In the genomic region with DNA sequence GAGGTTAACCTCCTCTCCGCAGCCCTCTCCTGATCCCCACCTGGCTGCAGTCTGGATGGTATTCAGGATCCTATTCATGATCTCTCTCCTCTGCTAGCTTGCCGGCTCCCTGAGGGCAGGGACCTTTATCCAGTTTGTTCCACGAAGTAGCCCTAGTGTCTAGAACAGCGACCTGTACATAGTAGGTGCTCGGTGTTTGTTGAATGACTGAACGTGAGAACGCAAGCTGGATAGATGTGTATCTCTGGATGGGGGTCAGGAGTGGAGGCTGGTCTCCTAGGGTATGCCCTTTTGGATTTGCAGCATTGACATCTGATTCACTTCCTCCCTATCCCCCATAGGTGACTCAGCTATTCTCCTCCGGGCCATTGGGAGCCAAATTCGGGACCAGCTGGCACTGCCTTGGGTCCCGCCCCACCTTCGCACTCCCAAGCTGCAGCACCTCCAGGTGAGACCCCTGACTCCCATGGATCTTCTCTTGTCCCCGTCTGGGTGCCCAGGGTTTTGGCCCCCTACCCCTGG, we compare ENCODE assay signal across 21 cellular contexts. TPM values are rescaled to one million over a fixed set of nuclear protein-coding genes. Genes with fewer than 3 reads are reported as not detected.
A peak's percentile ranks its signal among the peaks of the same experiment; 100 is the strongest.
DNase-seq lines count a peak whose midpoint lies in the region; ATAC-seq, FAIRE-seq and TF ChIP-seq lines count a peak whose summit lies in the region.
"Had no signal": no experiment of that assay in that cellular context is flagged by ENCODE, and none has a peak within 500 bp of the region (broad histone marks: within the 10 kb centered on the region; RNA-seq: fewer than 3 reads in every experiment).

No MANE protein-coding gene starts in this region.

- TF ChIP-seq CTCF in endothelial cell (IDR thresholded peaks at IDR 0.05; ENCODE audit: unreplicated experiment), result no peak

- no peak overlapping the region for H3K4me3 Mint-ChIP-seq in stimulated activated naive CD8-positive, alpha-beta T cell treated with anti-CD3 and anti-CD28 coated beads, Interleukin-15, Interleukin-2, amounts not matched to agents 100 ng/mL and 50 ng/mL, for 24 hours
- H3K4me3 Mint-ChIP-seq in endothelial cell (ENCODE audit: unreplicated experiment), result no peak overlapping the region
- H3K4me3 Mint-ChIP-seq in stimulated activated naive CD8-positive, alpha-beta T cell treated with anti-CD3 and anti-CD28 coated beads, Interleukin-15, amount 100 ng/mL, for 72 hours, result no peak overlapping the region
- H3K4me3 Mint-ChIP-seq: CD14-positive monocyte had no signal

- no peaks in the 10 kb centered on the region for H3K27me3 Mint-ChIP-seq in stimulated activated naive CD8-positive, alpha-beta T cell treated with anti-CD3 and anti-CD28 coated beads, Interleukin-15, Interleukin-2, amounts not matched to agents 100 ng/mL and 50 ng/mL, for 24 hours
- no peaks in the 10 kb centered on the region for H3K27me3 Mint-ChIP-seq in endothelial cell (ENCODE audit: unreplicated experiment)
- no peaks in the 10 kb centered on the region for H3K27me3 Mint-ChIP-seq in stimulated activated naive CD8-positive, alpha-beta T cell treated with anti-CD3 and anti-CD28 coated beads, Interleukin-15, amount 100 ng/mL, for 72 hours

- no peak for DNase-seq in stimulated activated naive CD8-positive, alpha-beta T cell treated with anti-CD3 and anti-CD28 coated beads, Interleukin-15, Interleukin-2, amounts not matched to agents 100 U/mL and 50 U/mL, for 24 hours
- DNase-seq in RKO (ENCODE audit: low spot score), result peak; percentile 27
- DNase-seq in endothelial cell (ENCODE audit: low spot score), result no peak
- no peak for DNase-seq in stimulated activated naive CD8-positive, alpha-beta T cell treated with anti-CD3 and anti-CD28 coated beads, Interleukin-15, amount 100 ng/mL, for 72 hours
- no peak for DNase-seq in urothelium cell line (ENCODE audit: low spot score)
- DNase-seq: COR-L47; MV-4-11; NCI-H146; NCI-H2227 treated with DMSO at 0.1 percent for 48 hours; NCI-H526 treated with DMSO at 0.1 percent for 48 hours; NK-92 treated with Interleukin-12 subunit alpha and Interleukin-12 subunit beta, amount 100 ng/mL, for 24 hours; OCI-M1 had no signal

- no peaks in the 10 kb centered on the region for H3K36me3 Mint-ChIP-seq in stimulated activated naive CD8-positive, alpha-beta T cell treated with anti-CD3 and anti-CD28 coated beads, Interleukin-15, Interleukin-2, amounts not matched to agents 100 ng/mL and 50 ng/mL, for 24 hours (ENCODE audit: low read depth)
- peaks cover 8% of the 10 kb centered on the region for H3K36me3 Mint-ChIP-seq in endothelial cell (ENCODE audit: low read depth, unreplicated experiment)

- H3K27ac Mint-ChIP-seq in stimulated activated naive CD8-positive, alpha-beta T cell treated with anti-CD3 and anti-CD28 coated beads, Interleukin-15, Interleukin-2, amounts not matched to agents 100 ng/mL and 50 ng/mL, for 24 hours, result peak overlapping the region; percentile 55
- peak overlapping the region; percentile 48 for H3K27ac Mint-ChIP-seq in endothelial cell (ENCODE audit: unreplicated experiment)
- H3K27ac Mint-ChIP-seq in stimulated activated naive CD8-positive, alpha-beta T cell treated with anti-CD3 and anti-CD28 coated beads, Interleukin-15, amount 100 ng/mL, for 72 hours, result peak overlapping the region; percentile 27 to 95

- no peak for ATAC-seq in stimulated activated naive CD8-positive, alpha-beta T cell treated with anti-CD3 and anti-CD28 coated beads, Interleukin-15, Interleukin-2, amounts not matched to agents 100 U/mL and 50 U/mL, for 24 hours
- ATAC-seq in stimulated activated naive CD8-positive, alpha-beta T cell treated with anti-CD3 and anti-CD28 coated beads, Interleukin-15, amount 100 ng/mL, for 72 hours, result no peak
- ATAC-seq in HG02981 (IDR thresholded peaks at IDR 0.05; ENCODE audit: unreplicated experiment) (no peak), HG03108 (IDR thresholded peaks at IDR 0.05; ENCODE audit: unreplicated experiment) (no peak)
- ATAC-seq: Right ventricle myocardium inferior had no signal

- H3K9me3 Mint-ChIP-seq in stimulated activated naive CD8-positive, alpha-beta T cell treated with anti-CD3 and anti-CD28 coated beads, Interleukin-15, Interleukin-2, amounts not matched to agents 100 ng/mL and 50 ng/mL, for 24 hours, result no peaks in the 10 kb centered on the region
- H3K9me3 Mint-ChIP-seq in endothelial cell (ENCODE audit: unreplicated experiment), result no peaks in the 10 kb centered on the region
- H3K9me3 Mint-ChIP-seq in stimulated activated naive CD8-positive, alpha-beta T cell treated with anti-CD3 and anti-CD28 coated beads, Interleukin-15, amount 100 ng/mL, for 72 hours, result no peaks in the 10 kb centered on the region

- FAIRE-seq in urothelium cell line (lab: Jason Lieb, UNC), result no peak
- FAIRE-seq: A549, G401.6, GM12891, GM19239 had no signal

- H3K4me1 Mint-ChIP-seq in stimulated activated naive CD8-positive, alpha-beta T cell treated with anti-CD3 and anti-CD28 coated beads, Interleukin-15, Interleukin-2, amounts not matched to agents 100 ng/mL and 50 ng/mL, for 24 hours (ENCODE audit: low read depth), result peaks cover 4% of the 10 kb centered on the region
- H3K4me1 Mint-ChIP-seq in endothelial cell (ENCODE audit: unreplicated experiment), result peaks cover 2% of the 10 kb centered on the region
- H3K4me1 Mint-ChIP-seq in stimulated activated naive CD8-positive, alpha-beta T cell treated with anti-CD3 and anti-CD28 coated beads, Interleukin-15, amount 100 ng/mL, for 72 hours, result peaks cover 13% of the 10 kb centered on the region

RNA-seq across cellular contexts. Expression of a gene that starts 7.3 kb away (rescaled TPM):
- 24.2 TPM for total RNA-seq in endothelial cell (ENCODE audit: unreplicated experiment)

RNA-seq across cellular contexts. Expression of a gene that starts 9.5 kb away (rescaled TPM):
- 0.59 TPM for total RNA-seq in endothelial cell (ENCODE audit: unreplicated experiment)
- total RNA-seq: Right ventricle myocardium inferior had no signal

RNA-seq across cellular contexts. Expression of a gene that starts 21.9 kb away (rescaled TPM):
- total RNA-seq in endothelial cell (ENCODE audit: unreplicated experiment), result 0.26 TPM
- total RNA-seq: Right ventricle myocardium inferior had no signal

RNA-seq across cellular contexts. Expression of a gene that starts 27.0 kb away (rescaled TPM):
- total RNA-seq in endothelial cell (ENCODE audit: unreplicated experiment), result 6.0 TPM

RNA-seq across cellular contexts. Expression of a gene that starts 42.6 kb away (rescaled TPM):
- 1.8 TPM for total RNA-seq in endothelial cell (ENCODE audit: unreplicated experiment)
